Comparison of ENCODE assay signal across 13 cellular contexts in the genomic region with DNA sequence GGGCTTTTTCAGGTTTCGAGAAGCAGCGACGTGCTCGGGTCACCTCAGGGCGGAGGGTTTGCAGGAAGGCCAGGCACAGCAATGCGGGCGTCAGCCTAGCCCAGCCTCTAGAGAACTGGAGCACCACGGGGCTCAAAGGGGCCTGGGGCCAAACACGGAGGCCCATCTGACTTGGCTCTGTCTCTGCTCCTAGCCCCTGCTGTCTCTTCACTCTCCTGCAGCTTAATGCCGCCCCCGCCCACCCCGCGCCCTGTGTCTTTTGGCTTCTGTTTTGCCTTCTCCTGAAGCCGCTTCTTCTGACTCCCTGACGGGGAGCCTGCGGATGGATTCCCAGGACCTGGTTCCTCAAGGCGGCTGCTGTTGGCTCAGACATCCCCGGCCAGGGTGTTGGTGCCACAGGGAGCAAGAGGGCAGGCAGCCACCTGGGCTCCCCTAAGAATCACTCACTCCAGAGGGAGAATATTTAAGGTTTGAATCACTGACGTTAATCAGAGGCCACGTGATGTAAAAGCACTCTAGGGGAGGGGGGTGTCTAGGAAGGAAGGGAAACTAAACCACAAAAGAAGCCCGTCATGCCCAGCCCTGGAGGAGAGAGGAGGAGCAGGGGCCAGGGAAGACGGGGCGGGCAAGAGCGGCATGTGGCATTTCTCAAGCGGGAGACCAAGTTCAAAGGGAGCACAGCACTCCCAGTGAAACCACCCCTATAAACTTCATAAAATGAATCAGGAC. TPM values are rescaled to one million over a fixed set of nuclear protein-coding genes. Genes with fewer than 3 reads are reported as not detected.
A peak's percentile ranks its signal among the peaks of the same experiment; 100 is the strongest.
DNase-seq lines count a peak whose midpoint lies in the region; ATAC-seq and TF ChIP-seq lines count a peak whose summit lies in the region.
"Had no signal": no experiment of that assay in that cellular context is flagged by ENCODE, and none has a peak within 500 bp of the region (broad histone marks: within the 10 kb centered on the region; RNA-seq: fewer than 3 reads in every experiment).

No MANE protein-coding gene starts in this region.

- H3K4me1 Mint-ChIP-seq in Calu3 (ENCODE audit: low read depth, unreplicated experiment) = peaks cover 13% of the 10 kb centered on the region

- TF ChIP-seq CTCF in Calu3 (IDR thresholded peaks at IDR 0.05; ENCODE audit: unreplicated experiment) = no peak
- TF ChIP-seq CTCF in IMR-90 (conservative IDR thresholded peaks at IDR 0.05; ENCODE audit: low read depth, low read length) = no peak
- no peak for TF ChIP-seq CTCF in choroid plexus epithelial cell (conservative IDR thresholded peaks at IDR 0.05; ENCODE audit: low read depth, low read length)
- TF ChIP-seq CTCF in GM13976 (IDR thresholded peaks at IDR 0.05; ENCODE audit: borderline replicate concordance, control extremely low read depth, extremely low read depth, insufficient read depth, missing control alignments) = no peak

- intact Hi-C loops in Calu3 (cut with micrococcal nuclease; ENCODE audit: unreplicated experiment) (no loop called here), IMR-90 (cut with micrococcal nuclease) (no loop called here)

- DNase-seq in Calu3 (peak; percentile 55), IMR-90 (peak; percentile 46), choroid plexus epithelial cell (ENCODE audit: low read depth) (peak; percentile 69), neuronal stem cell (ENCODE audit: low spot score) (no peak), GM13976 (ENCODE audit: low spot score) (no peak), activated gamma-delta T cell (lab: John Stamatoyannopoulos, UW) (no peak), HuH-7.5 (ENCODE audit: low spot score) (no peak)
- DNase-seq: activated T-cell treated with anti-CD3 and anti-CD28 coated beads for 4 hours, kidney, NCI-H146 had no signal

- H3K4me3 Mint-ChIP-seq in Calu3 (ENCODE audit: low read depth, unreplicated experiment) = peak overlapping the region; percentile 3

- H4K5ac ChIP-seq in IMR-90 (ENCODE audit: low read depth, low read length) = no peak overlapping the region

- TF ChIP-seq POLR2A in IMR-90 (IDR thresholded peaks at IDR 0.05; ENCODE audit: low read depth, low read length) = no peak

- H3K36me3 Mint-ChIP-seq in Calu3 (ENCODE audit: insufficient read depth, unreplicated experiment) = no peaks in the 10 kb centered on the region

- H2BK120ac ChIP-seq in IMR-90 (ENCODE audit: low read depth, low read length) = no peak overlapping the region
- no peak overlapping the region for H2BK120ac ChIP-seq in neuronal stem cell (ENCODE audit: low read depth, low read length)

- no peak overlapping the region for H3K14ac ChIP-seq in IMR-90 (replicated peaks; ENCODE audit: low read depth, low read length)
- no peak overlapping the region for H3K14ac ChIP-seq in neuronal stem cell (ENCODE audit: low read length)

- no peak overlapping the region for H3K18ac ChIP-seq in IMR-90 (ENCODE audit: low read depth, low read length)
- peak overlapping the region; percentile 60 for H3K18ac ChIP-seq in neuronal stem cell (ENCODE audit: low read length)

- CTCF ChIA-PET in Calu3 (lab: Charles Lee) (interaction anchor here (1.4 kb wide), 1 partner anchor 154 kb away, joined by 7 read pairs; no protein-coding TSS in a partner anchor), IMR-90 (lab: Yijun Ruan, JAX) (no interaction called here)

- H3K4me3 ChIP-seq in IMR-90 (ENCODE audit: insufficient read depth, low read depth, low read length) (no peak overlapping the region), choroid plexus epithelial cell (ENCODE audit: low read depth, low read length) (no peak overlapping the region), neuronal stem cell (ENCODE audit: low read length in 2 of 2) (no peak overlapping the region)
- H3K4me3 ChIP-seq: right atrium auricular region, SJSA1 had no signal

- no peaks in the 10 kb centered on the region for H3K9me3 Mint-ChIP-seq in Calu3 (ENCODE audit: low read depth, unreplicated experiment)

- no peak overlapping the region for H3K9ac ChIP-seq in IMR-90 (ENCODE audit: low read depth, low read length)
- H3K9ac ChIP-seq in neuronal stem cell (ENCODE audit: low read depth, low read length, poor library complexity) = no peak overlapping the region

- H4K8ac ChIP-seq in IMR-90 (ENCODE audit: low read depth in 2 of 2, low read length in 2 of 2) = no peak overlapping the region
- no peak overlapping the region for H4K8ac ChIP-seq in neuronal stem cell (ENCODE audit: low read depth, low read length)

- no peak overlapping the region for H3K4me2 ChIP-seq in IMR-90 (ENCODE audit: low read depth, low read length)
- H3K4me2 ChIP-seq in neuronal stem cell (ENCODE audit: insufficient read depth, low read length, poor library complexity, severe bottlenecking) = no peak overlapping the region

- H2BK5ac ChIP-seq in IMR-90 (ENCODE audit: low read depth, low read length, poor library complexity, severe bottlenecking) (no peak overlapping the region), neuronal stem cell (ENCODE audit: low read length) (no peak overlapping the region)

- H3K27me3 Mint-ChIP-seq in Calu3 (ENCODE audit: unreplicated experiment) = peaks cover 34% of the 10 kb centered on the region

- H4K91ac ChIP-seq in IMR-90 (ENCODE audit: insufficient read depth, low read depth, low read length) (no peak overlapping the region), neuronal stem cell (ENCODE audit: low read depth, low read length, poor library complexity) (no peak overlapping the region)

- no peak overlapping the region for H2BK12ac ChIP-seq in neuronal stem cell (ENCODE audit: low read length)

- H3K9me3 ChIP-seq in IMR-90 (ENCODE audit: control insufficient read depth, insufficient read depth, low read length) = no peaks in the 10 kb centered on the region
- H3K9me3 ChIP-seq in neuronal stem cell (replicated peaks in 1 of 2; ENCODE audit: control insufficient read depth in 2 of 2, insufficient read depth in 1 of 2, low read depth in 1 of 2, low read length in 2 of 2) = peaks cover 0 to 2% of the 10 kb centered on the region in 2 donors
- H3K9me3 ChIP-seq: right atrium auricular region, SJSA1 had no signal

- H3K27me3 ChIP-seq in IMR-90 (ENCODE audit: control insufficient read depth, insufficient read depth, low read length) (no peaks in the 10 kb centered on the region; the same call in none of the 2 replicates), neuronal stem cell (ENCODE audit: control insufficient read depth in 3 of 3, insufficient read depth in 3 of 3, low read depth in 1 of 3, low read length in 3 of 3) (peaks cover 0 to 6% (median 0%) of the 10 kb centered on the region in 3 experiments)
- H3K27me3 ChIP-seq: right atrium auricular region, SJSA1 had no signal

- H3K9me1 ChIP-seq in IMR-90 (ENCODE audit: insufficient read depth, low read length) = no peaks in the 10 kb centered on the region

- no peak overlapping the region for H3K27ac Mint-ChIP-seq in Calu3 (ENCODE audit: unreplicated experiment)

- dilution Hi-C loops in IMR-90 (cut with HindIII; ENCODE audit: low sequenced_read_pairs, unreplicated experiment) = no loop called here

- H3K4ac ChIP-seq in IMR-90 (ENCODE audit: low read depth, low read length) (no peak overlapping the region), neuronal stem cell (ENCODE audit: low read length) (no peak overlapping the region)

- no peaks in the 10 kb centered on the region for H3K79me1 ChIP-seq in IMR-90 (ENCODE audit: low read depth in 1 of 2, low read length in 2 of 2)
- no peaks in the 10 kb centered on the region for H3K79me1 ChIP-seq in neuronal stem cell (ENCODE audit: low read depth, low read length)

- ATAC-seq in IMR-90 (ENCODE audit: low read depth) (no peak), GM21723 (IDR thresholded peaks at IDR 0.05; ENCODE audit: unreplicated experiment) (no peak)

- no peak overlapping the region for H3K56ac ChIP-seq in IMR-90 (ENCODE audit: extremely low read depth, insufficient read depth, low read length)

- no peak overlapping the region for H2BK20ac ChIP-seq in IMR-90 (ENCODE audit: low read depth, low read length)

- H2AFZ ChIP-seq in IMR-90 (replicated peaks; ENCODE audit: low read length, poor library complexity) (peak overlapping the region; percentile 46), neuronal stem cell (ENCODE audit: low read length) (peak overlapping the region; percentile 31)

- H3K23ac ChIP-seq in IMR-90 (ENCODE audit: low read depth, low read length) = no peak overlapping the region
- peak overlapping the region; percentile 57 for H3K23ac ChIP-seq in neuronal stem cell (ENCODE audit: low read depth, low read length, poor library complexity)

- H2BK15ac ChIP-seq in IMR-90 (ENCODE audit: low read depth, low read length) (no peak overlapping the region), neuronal stem cell (ENCODE audit: low read length) (peak overlapping the region; percentile 79)

- TF ChIP-seq RAD21 in IMR-90 (IDR thresholded peaks at IDR 0.05; ENCODE audit: low read length) = no peak

- H3K4me1 ChIP-seq in IMR-90 (ENCODE audit: control insufficient read depth, insufficient read depth, low read length) (no peaks in the 10 kb centered on the region), neuronal stem cell (ENCODE audit: control insufficient read depth in 2 of 2, insufficient read depth in 1 of 2, low read depth in 1 of 2, low read length in 2 of 2) (peaks cover 4 to 16% of the 10 kb centered on the region in 2 donors)
- H3K4me1 ChIP-seq: right atrium auricular region had no signal

- no peaks in the 10 kb centered on the region for H4K20me1 ChIP-seq in IMR-90 (ENCODE audit: insufficient read depth, low read length)

- POLR2A ChIA-PET in IMR-90 (lab: Charles Lee; ENCODE audit: unreplicated experiment) = no interaction called here

- H3K36me3 ChIP-seq in IMR-90 (ENCODE audit: control insufficient read depth, insufficient read depth, low read length) (no peaks in the 10 kb centered on the region), neuronal stem cell (replicated peaks in 1 of 2; ENCODE audit: control insufficient read depth in 2 of 2, insufficient read depth in 2 of 2, low read length in 2 of 2) (no peaks in the 10 kb centered on the region)
- H3K36me3 ChIP-seq: right atrium auricular region, SJSA1 had no signal

- no peak overlapping the region for H3K27ac ChIP-seq in IMR-90 (ENCODE audit: insufficient read depth, low read length)
- H3K27ac ChIP-seq in neuronal stem cell (replicated peaks; ENCODE audit: low read length) = no peak overlapping the region
- H3K27ac ChIP-seq: right atrium auricular region, SJSA1 had no signal

- 65% methylated on average over 10 of the region's 25 CpGs; no CpG with 5 or more reads in 1 of the 2 experiments for WGBS in IMR-90 (ENCODE audit: extremely low coverage in 2 of 2, insufficient read length in 1 of 2), 2 experiments
- no CpG with 5 or more reads among the region's 25 CpGs for WGBS in neuronal stem cell (ENCODE audit: extremely low coverage in 2 of 2, insufficient read length in 2 of 2, insufficient replicate concordance in 1 of 2), 2 donors

- H2AK5ac ChIP-seq in IMR-90 (ENCODE audit: low read depth, low read length) = no peak overlapping the region
- H2AK5ac ChIP-seq in neuronal stem cell (ENCODE audit: low read depth, low read length) = peak overlapping the region; percentile 36

- BruUV-seq in Calu3 (replicated peaks; lab: Mats Ljungman, UMichigan) (no TSS peak), IMR-90 (replicated peaks; lab: Mats Ljungman, UMichigan) (no TSS peak)

- in situ Hi-C loops in IMR-90 (cut with MboI; ENCODE audit: low sequenced_read_pairs) (no loop called here), GM13976 (cut with MboI; ENCODE audit: low sequenced_read_pairs, unreplicated experiment) (no loop called here)

- H2AK9ac ChIP-seq in IMR-90 (replicated peaks; ENCODE audit: low read depth, low read length, poor library complexity) = no peak overlapping the region

RNA-seq across cellular contexts. Expression of gene PRMT8, which starts 36.9 kb away (rescaled TPM):
- total RNA-seq in Calu3 (2022) (not detected in 2 replicates), IMR-90 (2012; rRNA removed) (not detected in 2 replicates)
- polyA plus RNA-seq in IMR-90 (2012; rRNA removed) = not detected in 2 replicates
- polyA plus RNA-seq in IMR-90 (2012; cell fraction: cytosol; rRNA removed) = not detected in 2 replicates
- not detected in 2 replicates for polyA plus RNA-seq in IMR-90 (2012; cell fraction: nucleus; rRNA removed; ENCODE audit: low replicate concordance)
- 0.93 TPM for polyA plus RNA-seq in neuronal stem cell (2013, experiment 1 of 2)
- polyA plus RNA-seq in neuronal stem cell (2013, experiment 2 of 2) = 0.86 TPM
- total RNA-seq: kidney, SJSA1 had no signal

Comparison
In these comparisons a context has a peak if more than half of its experiments do, and no peak if none do; other contexts are left out.
1. DNase-seq: peak in Calu3 (single experiment), IMR-90 (single experiment) and choroid plexus epithelial cell (single experiment); none in neuronal stem cell (single experiment), GM13976 (single experiment), activated gamma-delta T cell (single experiment) and HuH-7.5 (single experiment).